ENCODE assay signal across 8 cellular contexts in the genomic region with DNA sequence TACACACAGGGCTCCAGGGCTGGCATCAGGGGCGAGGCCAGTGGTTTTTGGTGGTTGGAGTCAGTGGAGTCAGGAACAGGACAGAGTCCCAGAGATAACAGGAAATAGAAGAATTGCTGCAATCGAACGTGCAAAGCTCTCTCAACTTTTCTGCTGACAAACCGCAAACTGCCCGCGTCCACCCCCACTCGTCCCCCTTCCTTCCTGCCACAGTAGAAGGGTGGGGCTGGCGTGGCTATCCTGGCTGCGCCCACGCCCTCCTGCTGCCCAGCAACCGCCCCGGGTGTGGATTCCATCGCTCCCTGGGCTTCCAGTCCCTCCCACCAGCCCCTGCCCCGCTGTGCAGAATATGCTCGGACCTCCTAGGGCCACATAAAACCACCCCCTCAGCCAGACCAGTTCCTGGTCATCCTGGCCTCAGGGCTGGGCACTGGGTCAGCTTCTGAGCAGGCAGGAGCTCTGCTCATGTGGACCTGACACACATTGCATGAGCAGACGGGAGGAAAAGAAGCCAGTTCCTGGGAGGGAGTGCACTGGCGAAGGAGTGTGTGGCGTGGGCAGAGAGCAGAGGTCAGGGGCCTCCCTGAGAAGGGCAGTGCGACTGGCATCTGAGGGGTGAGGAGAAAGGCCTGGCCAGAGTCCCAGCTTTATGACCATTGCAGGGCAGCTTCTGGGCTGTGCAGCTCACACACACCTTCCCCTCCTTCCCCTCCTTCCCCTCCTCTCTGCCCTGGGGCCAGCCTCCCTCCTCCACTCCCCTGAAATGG.
A peak's percentile ranks its signal among the peaks of the same experiment; 100 is the strongest.
DNase-seq lines count a peak whose midpoint lies in the region; TF ChIP-seq lines count a peak whose summit lies in the region.

No MANE protein-coding gene starts in this region.

- no peak for TF ChIP-seq CTCF in WERI-Rb-1 (IDR thresholded peaks at IDR 0.05; ENCODE audit: low read depth, low read length)

- peaks cover 10% of the 10 kb centered on the region for H3K36me3 ChIP-seq in WERI-Rb-1

- peak; percentile 25 for DNase-seq in stimulated activated naive CD4-positive, alpha-beta T cell treated with Interleukin-2 at 50 U/mL for 16 hours (lab: John Stamatoyannopoulos, UW)
- DNase-seq in stimulated activated naive CD4-positive, alpha-beta T cell (lab: John Stamatoyannopoulos, UW): no peak
- DNase-seq in activated gamma-delta T cell (lab: John Stamatoyannopoulos, UW) (peak; percentile 31), kidney glomerular epithelial cell (lab: John Stamatoyannopoulos, UW) (peak; percentile 39), RKO (ENCODE audit: low spot score) (no peak), WERI-Rb-1 (no peak), NCI-H1694 treated with DMSO at 0.1 percent for 48 hours (lab: John Stamatoyannopoulos, UW) (no peak), NCI-H2171 treated with DMSO at 0.1 percent for 48 hours (lab: John Stamatoyannopoulos, UW) (no peak)

- no peaks in the 10 kb centered on the region for H3K27me3 ChIP-seq in WERI-Rb-1 (ENCODE audit: insufficient read depth, low read depth, severe bottlenecking)

- H3K9me3 ChIP-seq in WERI-Rb-1 (ENCODE audit: severe bottlenecking): no peaks in the 10 kb centered on the region

- no peak overlapping the region for H3K27ac ChIP-seq in WERI-Rb-1

- H3K4me3 ChIP-seq in WERI-Rb-1 (ENCODE audit: low read depth, low read length): no peak overlapping the region

Comparison
In these comparisons a context has a peak if more than half of its experiments do, and no peak if none do; other contexts are left out.
1. DNase-seq: peak in stimulated activated naive CD4-positive, alpha-beta T cell treated with Interleukin-2 at 50 U/mL for 16 hours (single experiment), activated gamma-delta T cell (single experiment) and kidney glomerular epithelial cell (single experiment); none in stimulated activated naive CD4-positive, alpha-beta T cell (0 of 6), RKO (single experiment), WERI-Rb-1 (single experiment), NCI-H1694 treated with DMSO at 0.1 percent for 48 hours (single experiment) and NCI-H2171 treated with DMSO at 0.1 percent for 48 hours (single experiment).